ENCODE assay signal across 27 cellular contexts in genomic region chr5:10709933-10710332, GRCh38.
"Had no signal": no experiment of that assay in that cellular context is flagged by ENCODE, and none has a peak within 500 bp of the region (broad histone marks: within the 10 kb centered on the region; RNA-seq: fewer than 3 reads in every experiment).

No MANE protein-coding gene starts in this region.

- H3K27ac Mint-ChIP-seq: activated CD4-positive, alpha-beta memory T cell treated with anti-CD3 and anti-CD28 coated beads, Interleukin-2, amount 10 ng/mL, durations not matched to agents 7 days and 5 days; activated CD4-positive, alpha-beta T cell treated with anti-CD3 and anti-CD28 coated beads, Interleukin-2, amount 10 ng/mL, durations not matched to agents 7 days and 5 days; activated naive CD8-positive, alpha-beta T cell treated with anti-CD3 and anti-CD28 coated beads, Interleukin-2, amount 10 ng/mL, durations not matched to agents 7 days and 5 days; activated T-cell treated with anti-CD3 and anti-CD28 coated beads, Interleukin-2, amount 50 U/mL, for 24 hours; natural killer cell treated with Interleukin-12 subunit alpha and Interleukin-12 subunit beta and Interleukin-15 and Interleukin-18, amount 100 ng/mL, for 72 hours; progenitor cell of endocrine pancreas; stimulated activated naive CD8-positive, alpha-beta T cell treated with anti-CD3 and anti-CD28 coated beads, Interleukin-15, amount 100 ng/mL, for 72 hours; T-helper 1 cell treated with Interleukin-12 subunit alpha and Interleukin-12 subunit beta and Interleukin-4 antibody, amounts not matched to agents 30 μg/mL and 1 μg/mL, for 36 hours had no signal

- ATAC-seq: left lung; lower lobe of right lung; sciatic nerve; stimulated activated naive CD8-positive, alpha-beta T cell treated with anti-CD3 and anti-CD28 coated beads, Interleukin-15, amount 100 ng/mL, for 72 hours had no signal

- H3K4me3 ChIP-seq: left lung, lower lobe of right lung, skin epidermis, thyroid gland, upper lobe of left lung, vagina had no signal

- H3K9me3 Mint-ChIP-seq: activated CD4-positive, alpha-beta memory T cell treated with anti-CD3 and anti-CD28 coated beads, Interleukin-2, amount 10 ng/mL, durations not matched to agents 7 days and 5 days; activated CD4-positive, alpha-beta T cell treated with anti-CD3 and anti-CD28 coated beads, Interleukin-2, amount 10 ng/mL, durations not matched to agents 7 days and 5 days; activated naive CD4-positive, alpha-beta T cell treated with anti-CD3 and anti-CD28 coated beads, Interleukin-2, amount 10 ng/mL, durations not matched to agents 7 days and 5 days; activated naive CD8-positive, alpha-beta T cell treated with anti-CD3 and anti-CD28 coated beads, Interleukin-2, amount 10 ng/mL, durations not matched to agents 7 days and 5 days; activated T-cell treated with anti-CD3 and anti-CD28 coated beads, Interleukin-2, amount 50 U/mL, for 24 hours; natural killer cell treated with Interleukin-12 subunit alpha and Interleukin-12 subunit beta and Interleukin-15 and Interleukin-18, amount 100 ng/mL, for 72 hours; stimulated activated naive CD8-positive, alpha-beta T cell treated with anti-CD3 and anti-CD28 coated beads, Interleukin-15, amount 100 ng/mL, for 72 hours; T-helper 1 cell treated with Interleukin-12 subunit alpha and Interleukin-12 subunit beta and Interleukin-4 antibody, amounts not matched to agents 30 μg/mL and 1 μg/mL, for 36 hours had no signal

- H3K36me3 ChIP-seq: thyroid gland, vagina had no signal

- H3K27me3 Mint-ChIP-seq: activated CD4-positive, alpha-beta memory T cell treated with anti-CD3 and anti-CD28 coated beads, Interleukin-2, amount 10 ng/mL, durations not matched to agents 7 days and 5 days; activated CD4-positive, alpha-beta T cell treated with anti-CD3 and anti-CD28 coated beads, Interleukin-2, amount 10 ng/mL, durations not matched to agents 7 days and 5 days; activated naive CD4-positive, alpha-beta T cell treated with anti-CD3 and anti-CD28 coated beads, Interleukin-2, amount 10 ng/mL, durations not matched to agents 7 days and 5 days; activated naive CD8-positive, alpha-beta T cell treated with anti-CD3 and anti-CD28 coated beads, Interleukin-2, amount 10 ng/mL, durations not matched to agents 7 days and 5 days; activated T-cell treated with anti-CD3 and anti-CD28 coated beads, Interleukin-2, amount 50 U/mL, for 24 hours; natural killer cell treated with Interleukin-12 subunit alpha and Interleukin-12 subunit beta and Interleukin-15 and Interleukin-18, amount 100 ng/mL, for 72 hours; progenitor cell of endocrine pancreas; stimulated activated naive CD8-positive, alpha-beta T cell treated with anti-CD3 and anti-CD28 coated beads, Interleukin-15, amount 100 ng/mL, for 72 hours had no signal

- H3K4me3 Mint-ChIP-seq: activated CD4-positive, alpha-beta memory T cell treated with anti-CD3 and anti-CD28 coated beads, Interleukin-2, amount 10 ng/mL, durations not matched to agents 7 days and 5 days; activated CD4-positive, alpha-beta T cell treated with anti-CD3 and anti-CD28 coated beads, Interleukin-2, amount 10 ng/mL, durations not matched to agents 7 days and 5 days; activated naive CD4-positive, alpha-beta T cell treated with anti-CD3 and anti-CD28 coated beads, Interleukin-2, amount 10 ng/mL, durations not matched to agents 7 days and 5 days; activated naive CD8-positive, alpha-beta T cell treated with anti-CD3 and anti-CD28 coated beads, Interleukin-2, amount 10 ng/mL, durations not matched to agents 7 days and 5 days; activated T-cell treated with anti-CD3 and anti-CD28 coated beads, Interleukin-2, amount 50 U/mL, for 24 hours; stimulated activated naive CD8-positive, alpha-beta T cell treated with anti-CD3 and anti-CD28 coated beads, Interleukin-15, amount 100 ng/mL, for 72 hours; T-helper 1 cell treated with Interleukin-12 subunit alpha and Interleukin-12 subunit beta and Interleukin-4 antibody, amounts not matched to agents 30 μg/mL and 1 μg/mL, for 36 hours had no signal

- H3K36me3 Mint-ChIP-seq: activated naive CD4-positive, alpha-beta T cell treated with anti-CD3 and anti-CD28 coated beads, Interleukin-2, amount 10 ng/mL, durations not matched to agents 7 days and 5 days; natural killer cell treated with Interleukin-12 subunit alpha and Interleukin-12 subunit beta and Interleukin-15 and Interleukin-18, amount 100 ng/mL, for 72 hours had no signal

- H3K9me3 ChIP-seq: left lung, lower lobe of right lung, neutrophil, thyroid gland, upper lobe of left lung, vagina had no signal

- DNase-seq: activated CD4-positive, alpha-beta memory T cell treated with anti-CD3 and anti-CD28 coated beads, Interleukin-2, amount 10 ng/mL, durations not matched to agents 7 days and 5 days; activated CD4-positive, alpha-beta T cell treated with anti-CD3 and anti-CD28 coated beads for 1 hour; activated CD4-positive, alpha-beta T cell treated with anti-CD3 and anti-CD28 coated beads, Interleukin-2, amount 10 ng/mL, durations not matched to agents 7 days and 5 days; activated CD8-positive, alpha-beta memory T cell treated with anti-CD3 and anti-CD28 coated beads, Interleukin-2, amount 50 U/mL, for 48 hours; activated gamma-delta T cell; activated naive CD4-positive, alpha-beta T cell treated with anti-CD3 and anti-CD28 coated beads, Interleukin-2, amount 10 ng/mL, durations not matched to agents 7 days and 5 days; activated naive CD8-positive, alpha-beta T cell treated with anti-CD3 and anti-CD28 coated beads, Interleukin-2, amount 10 ng/mL, durations not matched to agents 7 days and 5 days; activated T-cell treated with anti-CD3 and anti-CD28 coated beads, Interleukin-2, amount 50 U/mL, for 24 hours; amniotic stem cell; central memory CD4-positive, alpha-beta T cell; effector CD8-positive, alpha-beta T cell; left lung; lower lobe of right lung; mesendoderm; stimulated activated CD4-positive, alpha-beta T cell treated with anti-CD3 and anti-CD28 coated beads, Interleukin-12 subunit alpha, Interleukin-12 subunit beta, amount 100 ng/mL, for 4 hours; stimulated activated CD4-positive, alpha-beta T cell treated with anti-CD3 and anti-CD28 coated beads, Interleukin-4, amount 100 ng/mL, for 1 hour; stimulated activated naive CD8-positive, alpha-beta T cell treated with anti-CD3 and anti-CD28 coated beads, Interleukin-15, amount 100 ng/mL, for 72 hours; thyroid gland had no signal

- H3K27me3 ChIP-seq: left lung, neutrophil, thyroid gland, upper lobe of left lung, vagina had no signal

- H3K27ac ChIP-seq: epithelial cell of prostate, left lung, lower lobe of right lung, neutrophil, skin epidermis, upper lobe of left lung, vagina had no signal
